ENCODE assay signal across 22 cellular contexts in the genomic region with DNA sequence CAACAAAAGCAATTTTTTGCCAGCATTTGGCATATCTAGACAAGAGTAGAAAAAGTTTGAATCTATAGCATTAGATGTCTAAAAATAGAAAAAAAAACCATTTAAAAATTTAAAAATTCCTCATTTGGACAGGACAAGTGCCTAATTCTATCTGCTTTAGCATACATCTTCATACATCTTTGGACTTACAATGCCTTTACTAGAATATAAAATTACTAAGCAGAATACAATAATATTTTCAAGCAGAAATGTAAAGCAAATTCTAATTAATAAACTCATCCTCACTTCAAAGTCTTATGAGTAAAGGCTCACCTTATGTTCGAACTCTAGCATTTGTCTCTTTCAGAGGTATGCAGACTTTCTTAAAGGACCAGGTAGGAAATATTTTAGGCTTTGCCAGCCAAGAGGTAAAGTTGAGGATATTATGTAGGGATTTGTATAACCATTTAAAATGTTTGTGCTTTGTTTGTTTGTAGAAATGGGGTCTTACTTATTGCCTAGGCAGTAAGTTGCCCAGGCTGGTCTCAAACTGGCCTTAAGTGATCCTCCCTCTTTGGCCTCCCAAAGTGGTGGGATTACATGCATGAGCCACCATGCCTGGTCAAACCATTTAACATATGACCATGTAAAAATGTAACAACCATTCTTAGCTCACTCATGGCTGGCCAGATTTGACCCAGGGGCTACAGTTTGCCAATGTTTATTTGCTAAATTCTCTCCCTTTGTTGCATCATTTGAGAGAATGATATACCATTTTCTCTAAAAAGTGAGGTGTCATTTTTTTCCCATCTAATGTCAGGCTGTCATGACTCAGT.
"Had no signal": no experiment of that assay in that cellular context is flagged by ENCODE, and none has a peak within 500 bp of the region (broad histone marks: within the 10 kb centered on the region; RNA-seq: fewer than 3 reads in every experiment).

No MANE protein-coding gene starts in this region.

- H3K9me3 ChIP-seq: body of pancreas, lower lobe of right lung, upper lobe of right lung had no signal

- H3K27ac ChIP-seq: body of pancreas, epithelial cell of prostate, foreskin keratinocyte, lower lobe of right lung, upper lobe of right lung had no signal

- H3K4me1 ChIP-seq: body of pancreas, lower lobe of right lung, upper lobe of right lung had no signal

- H3K27me3 Mint-ChIP-seq: activated B cell treated with CpG ODN at 0.5 μM for 24 hours; activated naive CD4-positive, alpha-beta T cell treated with anti-CD3 and anti-CD28 coated beads, Interleukin-2, amount 10 ng/mL, durations not matched to agents 7 days and 5 days; naive B cell had no signal

- H3K4me3 ChIP-seq: body of pancreas, coronary artery, lower lobe of right lung, upper lobe of right lung had no signal

- H3K4me3 Mint-ChIP-seq: activated B cell treated with CpG ODN at 0.5 μM for 24 hours; activated naive CD4-positive, alpha-beta T cell treated with anti-CD3 and anti-CD28 coated beads, Interleukin-2, amount 10 ng/mL, durations not matched to agents 7 days and 5 days; endodermal cell; naive B cell; neural crest cell had no signal

- H3K9me3 Mint-ChIP-seq: activated B cell treated with CpG ODN at 0.5 μM for 24 hours; activated naive CD4-positive, alpha-beta T cell treated with anti-CD3 and anti-CD28 coated beads, Interleukin-2, amount 10 ng/mL, durations not matched to agents 7 days and 5 days; endodermal cell; naive B cell; neural crest cell had no signal

- H3K27me3 ChIP-seq: body of pancreas, foreskin keratinocyte, upper lobe of right lung had no signal

- H3K27ac Mint-ChIP-seq: activated B cell treated with CpG ODN at 0.5 μM for 24 hours; activated naive CD4-positive, alpha-beta T cell treated with anti-CD3 and anti-CD28 coated beads, Interleukin-2, amount 10 ng/mL, durations not matched to agents 7 days and 5 days; endodermal cell; naive B cell had no signal

- ATAC-seq: body of pancreas, foreskin keratinocyte, left lobe of liver, lower lobe of right lung, upper lobe of right lung had no signal

- H3K4me1 Mint-ChIP-seq: activated B cell treated with CpG ODN at 0.5 μM for 24 hours; activated naive CD4-positive, alpha-beta T cell treated with anti-CD3 and anti-CD28 coated beads, Interleukin-2, amount 10 ng/mL, durations not matched to agents 7 days and 5 days; endodermal cell; naive B cell; neural crest cell had no signal

- DNase-seq: activated B cell treated with CpG ODN at 0.5 μM for 24 hours; activated CD4-positive, alpha-beta T cell treated with anti-CD3 and anti-CD28 coated beads for 4 hours; activated CD4-positive, alpha-beta T cell treated with anti-CD3 and anti-CD28 coated beads, Interleukin-2, amount 50 U/mL, for 48 hours; activated effector memory CD4-positive, alpha-beta T cell treated with anti-CD3 and anti-CD28 coated beads, Interleukin-2, amount 50 U/mL, for 16 hours; activated naive CD4-positive, alpha-beta T cell treated with anti-CD3 and anti-CD28 coated beads, Interleukin-2, amount 10 ng/mL, durations not matched to agents 7 days and 5 days; body of pancreas; central memory CD4-positive, alpha-beta T cell; endodermal cell; foreskin keratinocyte; lower lobe of right lung; naive B cell; posterior cingulate gyrus; stimulated activated CD4-positive, alpha-beta T cell treated with anti-CD3 and anti-CD28 coated beads, Interleukin-2, amount 100 ng/mL, for 48 hours; stimulated activated CD8-positive, alpha-beta memory T cell treated with anti-CD3 and anti-CD28 coated beads, Interleukin-4, amount 100 ng/mL, for 48 hours; stimulated activated naive CD4-positive, alpha-beta T cell; T-helper 1 cell; T-helper 9 cell; upper lobe of right lung had no signal
